Comparison of ENCODE assay signal across 22 cellular contexts in genomic region chr15:74350295-74351275, GRCh38. TPM values are rescaled to one million over a fixed set of nuclear protein-coding genes. Genes with fewer than 3 reads are reported as not detected.
"Had no signal": no experiment of that assay in that cellular context is flagged by ENCODE, and none has a peak within 500 bp of the region (broad histone marks: within the 10 kb centered on the region; RNA-seq: fewer than 3 reads in every experiment).

No MANE protein-coding gene starts in this region.

- H3K9me3 ChIP-seq: left ventricle myocardium inferior, lower lobe of right lung, neutrophil, psoas muscle, sigmoid colon, thoracic aorta, transverse colon had no signal

- DNase-seq: dermis blood vessel endothelial cell; erythroblast; foreskin keratinocyte; kidney; left cardiac atrium; left ventricle myocardium inferior; lower lobe of right lung; naive thymus-derived CD4-positive, alpha-beta T cell; nephron progenitor cell; psoas muscle; retina; sigmoid colon; stimulated activated CD4-positive, alpha-beta T cell treated with anti-CD3 and anti-CD28 coated beads, Interleukin-2, amount 100 ng/mL, for 24 hours; stimulated activated naive CD4-positive, alpha-beta T cell; stomach; substantia nigra; transverse colon had no signal

- H3K4me3 Mint-ChIP-seq: memory B cell; naive thymus-derived CD4-positive, alpha-beta T cell; nephron progenitor cell had no signal

- H3K27ac Mint-ChIP-seq: memory B cell, nephron progenitor cell had no signal

- H3K36me3 ChIP-seq: left ventricle myocardium inferior, lower lobe of right lung, neutrophil, sigmoid colon, stomach, thoracic aorta, transverse colon had no signal

- H3K4me3 ChIP-seq: left ventricle myocardium inferior, lower lobe of right lung, psoas muscle, sigmoid colon, skin epidermis, stomach, thoracic aorta, transverse colon had no signal

- H3K4me1 Mint-ChIP-seq: memory B cell had no signal

- H3K27ac ChIP-seq: foreskin keratinocyte, left ventricle myocardium inferior, lower lobe of right lung, neutrophil, psoas muscle, sigmoid colon, skin epidermis, stomach, thoracic aorta, transverse colon had no signal

- H3K4me1 ChIP-seq: foreskin keratinocyte, left ventricle myocardium inferior, lower lobe of right lung, psoas muscle, sigmoid colon, transverse colon had no signal

- ATAC-seq: foreskin keratinocyte; left cardiac atrium; lower lobe of right lung; naive thymus-derived CD4-positive, alpha-beta T cell; psoas muscle had no signal

RNA-seq across cellular contexts. Expression of gene CYP11A1, which starts 16.9 kb away (rescaled TPM):
- total RNA-seq: dermis blood vessel endothelial cell, endothelial cell of umbilical vein, foreskin keratinocyte, thoracic aorta had no signal
- polyA plus RNA-seq: naive thymus-derived CD4-positive, alpha-beta T cell had no signal
